Comparison of ENCODE assay signal across 15 cellular contexts in the genomic region with DNA sequence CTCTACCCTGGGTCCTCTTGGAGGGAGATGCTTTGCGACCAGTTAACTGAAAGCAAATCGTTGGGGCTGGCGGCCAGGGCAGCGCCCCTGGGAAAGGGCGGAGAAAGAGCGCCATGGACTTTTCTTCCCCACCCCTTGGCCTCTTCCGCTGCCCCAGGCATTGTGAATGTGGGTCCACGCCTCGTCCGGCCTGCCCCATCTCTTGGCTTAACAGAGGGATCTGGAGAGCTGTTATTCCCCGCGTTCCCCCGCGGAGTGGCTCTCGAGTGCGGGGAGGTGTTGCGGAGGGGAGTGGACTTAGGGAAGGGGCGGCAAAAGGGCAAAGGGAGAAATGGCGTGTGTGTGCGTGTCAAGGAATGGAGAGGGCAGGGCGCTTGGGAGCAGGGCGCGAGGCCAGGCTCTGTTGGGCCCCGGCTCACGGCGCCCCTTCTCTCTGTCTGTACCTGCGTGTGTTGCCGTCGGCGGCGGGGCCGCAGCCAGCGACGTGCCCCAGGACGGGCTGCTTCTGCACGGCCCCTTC. TPM values are rescaled to one million over a fixed set of nuclear protein-coding genes. Genes with fewer than 3 reads are reported as not detected.
DNase-seq lines count a peak whose midpoint lies in the region; ATAC-seq and TF ChIP-seq lines count a peak whose summit lies in the region.
"Had no signal": no experiment of that assay in that cellular context is flagged by ENCODE, and none has a peak within 500 bp of the region (broad histone marks: within the 10 kb centered on the region; RNA-seq: fewer than 3 reads in every experiment).

No MANE protein-coding gene starts in this region.

- H4K8ac ChIP-seq in H9 (replicated peaks; ENCODE audit: insufficient read length, low read depth, low read length) (no peak overlapping the region), neuronal stem cell (ENCODE audit: low read depth, low read length) (no peak overlapping the region)

- no peak overlapping the region for H3T11ph ChIP-seq in H9 (ENCODE audit: low read length)

- H3K79me1 ChIP-seq in H9 (ENCODE audit: insufficient read depth, low read depth, low read length, poor library complexity, severe bottlenecking) (no peaks in the 10 kb centered on the region), neuronal stem cell (ENCODE audit: low read depth, low read length) (peaks cover 7% of the 10 kb centered on the region)

- H3K56ac ChIP-seq in H9 (ENCODE audit: insufficient read length, low read depth, low read length) = no peak overlapping the region

- H2BK15ac ChIP-seq in H9 (ENCODE audit: low read depth, low read length) (no peak overlapping the region), neuronal stem cell (ENCODE audit: low read length) (peak overlapping the region; percentile 40)

- no peaks in the 10 kb centered on the region for H3K9me3 ChIP-seq in Caco-2
- H3K9me3 ChIP-seq in H9 (ENCODE audit: control insufficient read depth, low read depth, low read length) = no peaks in the 10 kb centered on the region
- H3K9me3 ChIP-seq in neuronal stem cell (replicated peaks in 1 of 2; ENCODE audit: control insufficient read depth in 2 of 2, insufficient read depth in 1 of 2, low read depth in 1 of 2, low read length in 2 of 2) = peaks cover 7% of the 10 kb centered on the region in 2 donors
- no peaks in the 10 kb centered on the region for H3K9me3 ChIP-seq in CD4-positive, alpha-beta memory T cell (ENCODE audit: control insufficient read depth in 1 of 2, low read length in 2 of 2)
- H3K9me3 ChIP-seq: heart left ventricle, spleen had no signal

- no peak overlapping the region for H3K18ac ChIP-seq in H9 (ENCODE audit: insufficient read length, low read depth, low read length)
- H3K18ac ChIP-seq in neuronal stem cell (ENCODE audit: low read length) = peak overlapping the region; percentile 92

- H3K4me2 ChIP-seq in H9 (ENCODE audit: insufficient read depth, insufficient read length, low read length) (peak overlapping the region; percentile 51), neuronal stem cell (ENCODE audit: insufficient read depth, low read length, poor library complexity, severe bottlenecking) (peak overlapping the region; percentile 67)
- H3K4me2 ChIP-seq: KMS-11 had no signal

- H3K4me3 Mint-ChIP-seq in Caco-2 (ENCODE audit: unreplicated experiment) = peak overlapping the region; percentile 48
- peak overlapping the region; percentile 37 to 74; a peak in 4 of 5 replicates for H3K4me3 Mint-ChIP-seq in H9
- peak overlapping the region in 3 of 8 donors; percentile 5 to 64 (median 10) for H3K4me3 Mint-ChIP-seq in CD4-positive, alpha-beta memory T cell

- H2BK5ac ChIP-seq in H9 (ENCODE audit: insufficient read length, low read length) = no peak overlapping the region
- H2BK5ac ChIP-seq in neuronal stem cell (ENCODE audit: low read length) = peak overlapping the region; percentile 11

- no peak overlapping the region for H2BK20ac ChIP-seq in H9 (ENCODE audit: low read depth, low read length, poor library complexity, severe bottlenecking)

- CTCF ChIA-PET in Caco-2 (lab: Charles Lee) = no interaction called here
- CTCF ChIA-PET in CD4-positive, alpha-beta memory T cell (lab: Charles Lee; ENCODE audit: partially characterized antibody) = no interaction called here

- no peaks in the 10 kb centered on the region for H3K36me3 Mint-ChIP-seq in Caco-2 (ENCODE audit: insufficient read depth, unreplicated experiment)
- peaks cover 0 to 7% (median 5%) of the 10 kb centered on the region in 3 experiments; a peak in 3 of 7 replicates for H3K36me3 Mint-ChIP-seq in H9 (ENCODE audit: insufficient read depth in 1 of 3, low read depth in 3 of 3)
- H3K36me3 Mint-ChIP-seq in CD4-positive, alpha-beta memory T cell = no peaks in the 10 kb centered on the region

- peaks cover 3% of the 10 kb centered on the region; the same call in 1 of the 2 replicates for H3K27me3 ChIP-seq in Caco-2 (replicated peaks; ENCODE audit: control insufficient read depth, insufficient read depth, low read length)
- peaks cover 94% of the 10 kb centered on the region for H3K27me3 ChIP-seq in H9 (ENCODE audit: insufficient read depth, low read length)
- H3K27me3 ChIP-seq in foreskin keratinocyte = peaks cover 100% of the 10 kb centered on the region
- H3K27me3 ChIP-seq in neuronal stem cell (ENCODE audit: control insufficient read depth in 3 of 3, insufficient read depth in 3 of 3, low read depth in 1 of 3, low read length in 3 of 3) = peaks cover 26 to 100% (median 93%) of the 10 kb centered on the region in 3 experiments
- H3K27me3 ChIP-seq in CD4-positive, alpha-beta memory T cell (ENCODE audit: insufficient read depth, low read length) = peaks cover 61% of the 10 kb centered on the region

- H4K91ac ChIP-seq in H9 (ENCODE audit: insufficient read length, low read depth, low read length) = no peak overlapping the region
- H4K91ac ChIP-seq in neuronal stem cell (ENCODE audit: low read depth, low read length, poor library complexity) = no peak overlapping the region

- H3K27me3 Mint-ChIP-seq in Caco-2 (ENCODE audit: insufficient read depth, unreplicated experiment) = peaks cover 18% of the 10 kb centered on the region
- no peaks in the 10 kb centered on the region for H3K27me3 Mint-ChIP-seq in H9 (ENCODE audit: low read depth)
- H3K27me3 Mint-ChIP-seq in CD4-positive, alpha-beta memory T cell = peaks cover 42 to 48% of the 10 kb centered on the region in 2 donors

- H2BK120ac ChIP-seq in H9 (ENCODE audit: low read depth, low read length, poor library complexity, severe bottlenecking) (no peak overlapping the region), neuronal stem cell (ENCODE audit: low read depth, low read length) (no peak overlapping the region)

- H3K36me3 ChIP-seq in Caco-2 (ENCODE audit: control insufficient read depth, insufficient read depth, low read length) = no peaks in the 10 kb centered on the region
- peaks cover 0 to 2% of the 10 kb centered on the region in 2 donors for H3K36me3 ChIP-seq in neuronal stem cell (replicated peaks in 1 of 2; ENCODE audit: control insufficient read depth in 2 of 2, insufficient read depth in 2 of 2, low read length in 2 of 2)
- H3K36me3 ChIP-seq in CD4-positive, alpha-beta memory T cell (ENCODE audit: insufficient read depth, low read length) = no peaks in the 10 kb centered on the region
- H3K36me3 ChIP-seq: heart left ventricle, spleen had no signal

- H3K4me1 ChIP-seq in Caco-2 (peaks cover 5% of the 10 kb centered on the region; the same call in 1 of the 2 replicates), H9 (ENCODE audit: insufficient read depth, low read length) (peaks cover 5% of the 10 kb centered on the region), foreskin keratinocyte (no peaks in the 10 kb centered on the region), neuronal stem cell (ENCODE audit: control insufficient read depth in 2 of 2, insufficient read depth in 1 of 2, low read depth in 1 of 2, low read length in 2 of 2) (peaks cover 5 to 18% of the 10 kb centered on the region in 2 donors)
- H3K4me1 ChIP-seq in CD4-positive, alpha-beta memory T cell (ENCODE audit: insufficient read depth, low read length) = peaks cover 18% of the 10 kb centered on the region

- H3K4ac ChIP-seq in H9 (ENCODE audit: low read depth, low read length) = no peak overlapping the region
- no peak overlapping the region for H3K4ac ChIP-seq in neuronal stem cell (ENCODE audit: low read length)

- no CpG with 5 or more reads among the region's 36 CpGs for WGBS in H9 (ENCODE audit: extremely low coverage, insufficient read length, low lambda C conversion rate)
- WGBS in neuronal stem cell (ENCODE audit: extremely low coverage in 2 of 2, insufficient read length in 2 of 2, insufficient replicate concordance in 1 of 2), 2 donors = no CpG with 5 or more reads among the region's 36 CpGs

- H3K27ac ChIP-seq in H9 (ENCODE audit: insufficient read length, low read depth, low read length) (no peak overlapping the region), foreskin keratinocyte (no peak overlapping the region), neuronal stem cell (replicated peaks; ENCODE audit: low read length) (no peak overlapping the region)
- H3K27ac ChIP-seq in CD4-positive, alpha-beta memory T cell (ENCODE audit: low read depth, low read length) = no peak overlapping the region
- H3K27ac ChIP-seq: heart left ventricle, KMS-11, spleen had no signal

- H3K4me3 ChIP-seq in Caco-2 (ENCODE audit: low read depth, low read length) (no peak overlapping the region), neuronal stem cell (ENCODE audit: low read length in 2 of 2) (peak overlapping the region in 1 of 2 donors; percentile 66)
- no peak overlapping the region for H3K4me3 ChIP-seq in CD4-positive, alpha-beta memory T cell (ENCODE audit: low read length in 2 of 2)

- H4K5ac ChIP-seq in H9 (ENCODE audit: insufficient read length, low read depth, low read length) = no peak overlapping the region

- TF ChIP-seq CTCF in Caco-2 (IDR thresholded peaks at IDR 0.05; ENCODE audit: insufficient read depth in 1 of 2, low read depth in 1 of 2, low read length in 1 of 2, severe bottlenecking in 1 of 2, unreplicated experiment in 1 of 2) = no peak
- TF ChIP-seq CTCF in H9 (conservative IDR thresholded peaks at IDR 0.05) = no peak
- no peak for TF ChIP-seq CTCF in foreskin keratinocyte (conservative IDR thresholded peaks at IDR 0.05)

- no peaks in the 10 kb centered on the region for H3K79me2 ChIP-seq in H9 (ENCODE audit: insufficient read depth, low read length)

- BruUV-seq in Caco-2 (replicated peaks; lab: Mats Ljungman, UMichigan) = no TSS peak

- H2AFZ ChIP-seq in H9 (ENCODE audit: low read length) (no peak overlapping the region), neuronal stem cell (ENCODE audit: low read length) (peak overlapping the region; percentile 94)

- peaks cover 20% of the 10 kb centered on the region for H3K23me2 ChIP-seq in H9 (ENCODE audit: insufficient read length, low read depth, low read length, poor library complexity, severe bottlenecking)

- H3K9ac ChIP-seq in H9 (ENCODE audit: extremely low read depth, insufficient read length, low read length) (no peak overlapping the region), neuronal stem cell (ENCODE audit: low read depth, low read length, poor library complexity) (peak overlapping the region; percentile 65)
- H3K9ac ChIP-seq: KMS-11 had no signal

- H4K20me1 ChIP-seq in H9 (ENCODE audit: control insufficient read depth, insufficient read depth, insufficient read length) = no peaks in the 10 kb centered on the region

- H2BK12ac ChIP-seq in H9 (ENCODE audit: insufficient read length, low read depth, low read length) = no peak overlapping the region
- no peak overlapping the region for H2BK12ac ChIP-seq in neuronal stem cell (ENCODE audit: low read length)

- DNase-seq in Caco-2 (peak in 1 of 2 experiments; percentile 30), H9 (peak; percentile 65), foreskin keratinocyte (no peak), neuronal stem cell (ENCODE audit: low spot score) (no peak), hepatic stellate cell (ENCODE audit: low spot score) (no peak)
- DNase-seq in CD4-positive, alpha-beta memory T cell = no peak
- DNase-seq in NK-92 treated with Interleukin-12 subunit alpha and Interleukin-12 subunit beta, amount 100 ng/mL, for 24 hours (lab: John Stamatoyannopoulos, UW) = no peak
- DNase-seq: anterior cingulate cortex, NCI-H2081, T-helper 1 cell had no signal

- POLR2A ChIA-PET in Caco-2 (lab: Charles Lee) = no interaction called here
- POLR2A ChIA-PET in CD4-positive, alpha-beta memory T cell (lab: Charles Lee; ENCODE audit: partially characterized antibody) = no interaction called here

- H2AK5ac ChIP-seq in H9 (ENCODE audit: insufficient read length, low read length) (no peak overlapping the region), neuronal stem cell (ENCODE audit: low read depth, low read length) (peak overlapping the region; percentile 68)

- peak; percentile 33 for ATAC-seq in foreskin keratinocyte
- no peak for ATAC-seq in HG03439 (IDR thresholded peaks at IDR 0.05; ENCODE audit: unreplicated experiment)

- H3K23ac ChIP-seq in H9 (ENCODE audit: insufficient read length, low read depth, low read length) (no peak overlapping the region), neuronal stem cell (ENCODE audit: low read depth, low read length, poor library complexity) (peak overlapping the region; percentile 45)

- intact Hi-C loops in Caco-2 (cut with micrococcal nuclease; ENCODE audit: unreplicated experiment) = no loop called here
- intact Hi-C loops in CD4-positive, alpha-beta memory T cell (cut with micrococcal nuclease) = no loop called here

- H3K14ac ChIP-seq in H9 (ENCODE audit: insufficient read depth, low read length) (peak overlapping the region; percentile 21; the same call in 1 of the 2 replicates), neuronal stem cell (ENCODE audit: low read length) (no peak overlapping the region)

- H3K27ac Mint-ChIP-seq in Caco-2 (ENCODE audit: unreplicated experiment) = no peak overlapping the region
- H3K27ac Mint-ChIP-seq in H9 = no peak overlapping the region
- H3K27ac Mint-ChIP-seq in CD4-positive, alpha-beta memory T cell = no peak overlapping the region

- H3K9me3 Mint-ChIP-seq in Caco-2 (ENCODE audit: unreplicated experiment) = no peaks in the 10 kb centered on the region
- peaks cover 2% of the 10 kb centered on the region in 2 experiments; a peak in 2 of 5 replicates for H3K9me3 Mint-ChIP-seq in H9
- peaks cover 0 to 5% (median 0%) of the 10 kb centered on the region in 8 donors for H3K9me3 Mint-ChIP-seq in CD4-positive, alpha-beta memory T cell

- no peaks in the 10 kb centered on the region for H3K4me1 Mint-ChIP-seq in Caco-2 (ENCODE audit: low read depth, unreplicated experiment)
- peaks cover 17 to 32% of the 10 kb centered on the region in 2 experiments for H3K4me1 Mint-ChIP-seq in H9
- peaks cover 5 to 27% (median 16%) of the 10 kb centered on the region in 4 donors for H3K4me1 Mint-ChIP-seq in CD4-positive, alpha-beta memory T cell

RNA-seq across cellular contexts. Expression of a gene that starts 6.6 kb away (rescaled TPM):
- total RNA-seq in Caco-2 (2022) (2.6 and 3.6 TPM in 2 replicates), H9 (2021) (0.64 and 0.72 TPM in 2 replicates), foreskin keratinocyte (not detected in 2 replicates)
- not detected in 2 replicates for polyA plus RNA-seq in foreskin keratinocyte
- polyA plus RNA-seq in neuronal stem cell (2013, experiment 1 of 2) = 29.5 TPM
- 28.8 TPM for polyA plus RNA-seq in neuronal stem cell (2013, experiment 2 of 2)
- not detected for total RNA-seq in CD4-positive, alpha-beta memory T cell
- polyA plus RNA-seq in CD4-positive, alpha-beta memory T cell = not detected
- total RNA-seq: heart left ventricle, OCI-LY7, spleen had no signal
- polyA plus RNA-seq: heart left ventricle, spleen had no signal

RNA-seq across cellular contexts. Expression of a gene that starts 36.7 kb away (rescaled TPM):
- total RNA-seq in Caco-2 (2022) (49.6 and 51.5 TPM in 2 replicates), H9 (2021) (7.3 and 7.6 TPM in 2 replicates), foreskin keratinocyte (28.2 and 29.0 TPM in 2 replicates)
- 34.4 and 36.1 TPM in 2 replicates for polyA plus RNA-seq in foreskin keratinocyte
- 3.7 TPM for polyA plus RNA-seq in neuronal stem cell (2013, experiment 1 of 2)
- polyA plus RNA-seq in neuronal stem cell (2013, experiment 2 of 2) = 4.0 TPM
- total RNA-seq in CD4-positive, alpha-beta memory T cell = not detected
- under 1 TPM in 1 of 2 donors, not detected in 1; 0.58 TPM for polyA plus RNA-seq in CD4-positive, alpha-beta memory T cell
- total RNA-seq: OCI-LY7 had no signal
